Comparison of ENCODE assay signal across 22 cellular contexts in the genomic region with DNA sequence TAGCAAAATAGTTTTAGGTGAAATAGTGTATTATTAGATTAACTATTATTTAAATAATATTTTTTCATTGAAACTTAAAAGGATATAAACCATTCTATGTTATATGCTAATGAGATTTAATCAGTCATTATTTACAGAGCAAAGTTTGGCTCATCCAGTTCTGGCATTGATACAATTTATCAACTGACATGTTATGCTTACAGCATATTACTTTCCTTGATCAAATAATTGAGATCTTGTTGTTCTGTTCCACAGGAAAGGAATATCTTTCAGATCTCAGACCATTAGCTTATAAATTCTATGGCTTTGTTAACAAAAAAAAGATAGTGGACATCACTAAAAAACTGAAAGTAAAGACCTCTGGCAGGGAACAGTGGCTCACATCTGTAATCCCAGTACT.
"Had no signal": no experiment of that assay in that cellular context is flagged by ENCODE, and none has a peak within 500 bp of the region (broad histone marks: within the 10 kb centered on the region; RNA-seq: fewer than 3 reads in every experiment).

No MANE protein-coding gene starts in this region.

- DNase-seq: MG63, NCI-H1092, NCI-H1105 treated with DMSO at 0.1 percent for 48 hours, NCI-H1417 treated with DMSO at 0.1 percent for 48 hours, NCI-H146, NCI-H1694 treated with DMSO at 0.1 percent for 48 hours, NCI-H1930, NCI-H2081 treated with DMSO at 0.1 percent for 48 hours, NCI-H2171, NCI-H345, NCI-H446 treated with DMSO at 0.1 percent for 48 hours, NCI-H510A treated with DMSO at 0.1 percent for 48 hours, NCI-H526, NCI-H82, Right ventricle myocardium superior, RPMI8226, SIG-M5 had no signal

- H3K27me3 ChIP-seq: MG63, SJSA1 had no signal

- H3K36me3 ChIP-seq: MG63, SJSA1 had no signal

- FAIRE-seq: K562, RCC 7860 had no signal

- H3K27me3 Mint-ChIP-seq: IgD-negative memory B cell had no signal

- H3K4me3 ChIP-seq: K562, MG63, SJSA1, SK-N-MC had no signal

- H3K4me3 Mint-ChIP-seq: IgD-negative memory B cell had no signal

- ATAC-seq: K562 had no signal

- H3K27ac ChIP-seq: SJSA1, SK-N-MC had no signal

- H3K9me3 ChIP-seq: MG63, SJSA1 had no signal
